22 cellular contexts compared by ENCODE assay signal in the genomic region with DNA sequence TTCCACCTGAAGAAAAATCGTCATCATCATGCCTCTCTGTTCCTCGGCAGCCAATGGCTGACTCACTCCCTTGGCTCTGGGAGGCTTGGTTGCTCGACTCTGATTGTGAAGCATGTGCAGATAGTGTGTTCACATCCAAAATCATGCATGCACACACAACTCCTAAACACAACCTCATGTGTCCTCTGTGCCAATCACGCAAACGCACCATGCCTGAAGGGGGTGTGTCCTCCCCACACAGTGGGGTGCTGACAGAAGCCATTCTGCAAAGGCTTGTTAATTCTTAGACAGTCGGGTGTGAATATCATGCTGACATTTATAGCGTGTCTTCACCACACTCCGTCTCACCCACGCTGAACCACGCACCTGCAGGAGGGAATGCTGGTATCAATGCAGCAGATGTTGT. TPM values are rescaled to one million over a fixed set of nuclear protein-coding genes. Genes with fewer than 3 reads are reported as not detected.
DNase-seq lines count a peak whose midpoint lies in the region; ATAC-seq and TF ChIP-seq lines count a peak whose summit lies in the region.
"Had no signal": no experiment of that assay in that cellular context is flagged by ENCODE, and none has a peak within 500 bp of the region (broad histone marks: within the 10 kb centered on the region; RNA-seq: fewer than 3 reads in every experiment).

No MANE protein-coding gene starts in this region.

- no peaks in the 10 kb centered on the region for H3K9me3 ChIP-seq in naive thymus-derived CD4-positive, alpha-beta T cell (ENCODE audit: control insufficient read depth in 2 of 3, low read length in 3 of 3)
- H3K9me3 ChIP-seq: BE2C, esophagus muscularis mucosa, lower lobe of right lung, ovary, sigmoid colon, tibial artery had no signal

- CTCF ChIA-PET in naive thymus-derived CD4-positive, alpha-beta T cell (lab: Charles Lee) = interaction anchor here (2.1 kb wide), 1 partner anchor 281 kb away, joined by 5 read pairs; no protein-coding TSS in a partner anchor

- no peaks in the 10 kb centered on the region for H3K36me3 ChIP-seq in naive thymus-derived CD4-positive, alpha-beta T cell (ENCODE audit: control insufficient read depth in 2 of 3, insufficient read depth in 3 of 3, low read length in 3 of 3)
- H3K36me3 ChIP-seq: BE2C, esophagus muscularis mucosa, lower lobe of right lung, ovary, sigmoid colon, tibial artery had no signal

- H3K4me1 ChIP-seq in naive thymus-derived CD4-positive, alpha-beta T cell (ENCODE audit: control insufficient read depth in 2 of 2, insufficient read depth in 2 of 2, low read length in 2 of 2) = no peaks in the 10 kb centered on the region
- H3K4me1 ChIP-seq: BE2C, esophagus muscularis mucosa, lower lobe of right lung, sigmoid colon, tibial artery had no signal

- TF ChIP-seq CTCF in fibroblast of pulmonary artery (IDR thresholded peaks at IDR 0.05; ENCODE audit: low read length, missing control alignments) = no peak
- TF ChIP-seq CTCF in coronary artery (IDR thresholded peaks at IDR 0.05) = no peak

- ATAC-seq in naive thymus-derived CD4-positive, alpha-beta T cell = no peak
- ATAC-seq: HepG2; lower lobe of right lung; SK-N-SH treated with all-trans-retinoic acid at 6 μM for 48 hours; stimulated activated naive B cell treated with anti-CD40 and anti-IgM and Interleukin-4, amounts not matched to agents 10 μg/mL and 1 μg/mL and 100 μg/mL, for 72 hours had no signal

- intact Hi-C loops in naive thymus-derived CD4-positive, alpha-beta T cell (cut with micrococcal nuclease) = no loop called here

- H3K27me3 ChIP-seq in naive thymus-derived CD4-positive, alpha-beta T cell (ENCODE audit: control insufficient read depth in 2 of 2, insufficient read depth in 2 of 2, low read length in 2 of 2) = no peaks in the 10 kb centered on the region
- H3K27me3 ChIP-seq: BE2C, ovary had no signal

- peaks cover 6 to 40% (median 28%) of the 10 kb centered on the region in 5 donors for H3K27me3 Mint-ChIP-seq in naive thymus-derived CD4-positive, alpha-beta T cell

- H3K36me3 Mint-ChIP-seq in naive thymus-derived CD4-positive, alpha-beta T cell = no peaks in the 10 kb centered on the region
- H3K36me3 Mint-ChIP-seq: stimulated activated naive B cell treated with anti-CD40 and anti-IgM and Interleukin-4, amounts not matched to agents 10 μg/mL and 1 μg/mL and 100 μg/mL, for 72 hours had no signal

- H3K9me3 Mint-ChIP-seq in naive thymus-derived CD4-positive, alpha-beta T cell = peaks cover 0 to 5% (median 0%) of the 10 kb centered on the region in 11 donors
- H3K9me3 Mint-ChIP-seq: activated T-helper 2 cell treated with anti-CD3 and anti-CD28 coated beads, Interferon-gamma antibody, Interleukin-2, Interleukin-4, amounts not matched to agents 10 μg/mL and 5 μg/mL and 100 μg/mL, durations not matched to agents 14 hours and 24 hours and 36 hours; stimulated activated naive B cell treated with anti-CD40 and anti-IgM and Interleukin-4, amounts not matched to agents 10 μg/mL and 1 μg/mL and 100 μg/mL, for 72 hours had no signal

- POLR2A ChIA-PET in naive thymus-derived CD4-positive, alpha-beta T cell (lab: Charles Lee) = interaction anchor here (1.8 kb wide), 1 partner anchor 11 kb away, joined by 6 read pairs; no protein-coding TSS in a partner anchor

- H3K4me3 ChIP-seq in fibroblast of pulmonary artery (replicated peaks; ENCODE audit: low read depth, low read length) = no peak overlapping the region
- H3K4me3 ChIP-seq in naive thymus-derived CD4-positive, alpha-beta T cell (ENCODE audit: low read length) = no peak overlapping the region
- H3K4me3 ChIP-seq in coronary artery = no peak overlapping the region
- H3K4me3 ChIP-seq: esophagus muscularis mucosa, lower lobe of right lung, ovary, sigmoid colon, tibial artery had no signal

- no peak overlapping the region for H3K27ac ChIP-seq in naive thymus-derived CD4-positive, alpha-beta T cell (ENCODE audit: low read depth, low read length)
- H3K27ac ChIP-seq in coronary artery (no peak overlapping the region), substantia nigra (ENCODE audit: low read depth, low read length, poor library complexity, severe bottlenecking) (no peak overlapping the region)
- H3K27ac ChIP-seq: esophagus muscularis mucosa, lower lobe of right lung, ovary, sigmoid colon, tibial artery had no signal

- H3K4me1 Mint-ChIP-seq in naive thymus-derived CD4-positive, alpha-beta T cell = peaks cover 0 to 4% (median under 1%) of the 10 kb centered on the region in 7 donors
- H3K4me1 Mint-ChIP-seq: stimulated activated naive B cell treated with anti-CD40 and anti-IgM and Interleukin-4, amounts not matched to agents 10 μg/mL and 1 μg/mL and 100 μg/mL, for 72 hours had no signal

- H3K4me3 Mint-ChIP-seq in naive thymus-derived CD4-positive, alpha-beta T cell = no peak overlapping the region
- H3K4me3 Mint-ChIP-seq: stimulated activated naive B cell treated with anti-CD40 and anti-IgM and Interleukin-4, amounts not matched to agents 10 μg/mL and 1 μg/mL and 100 μg/mL, for 72 hours had no signal

- DNase-seq in GM03348 (ENCODE audit: low spot score) (peak; percentile 56), RPMI7951 (ENCODE audit: low read depth) (peak; percentile 15), fibroblast of pulmonary artery (ENCODE audit: low read depth) (peak; percentile 15), putamen (ENCODE audit: low spot score) (peak; percentile 49), SKM-1 treated with dmso at 0.1 percent for 144 hours (lab: John Stamatoyannopoulos, UW; ENCODE audit: unreplicated experiment) (no peak), coronary artery (ENCODE audit: low spot score) (no peak), substantia nigra (lab: John Stamatoyannopoulos, UW) (no peak)
- no peak for DNase-seq in naive thymus-derived CD4-positive, alpha-beta T cell
- DNase-seq: activated CD4-positive, alpha-beta T cell treated with anti-CD3 and anti-CD28 coated beads for 1 hour; BE2C; lower lobe of right lung; NCI-H1436 treated with DMSO at 0.1 percent for 48 hours; NCI-H2171 treated with DMSO at 0.1 percent for 48 hours; ovary; sigmoid colon; stimulated activated naive B cell treated with anti-CD40 and anti-IgM and Interleukin-4, amounts not matched to agents 10 μg/mL and 1 μg/mL and 100 μg/mL, for 72 hours; tibial artery had no signal

- no peak overlapping the region for H3K27ac Mint-ChIP-seq in naive thymus-derived CD4-positive, alpha-beta T cell
- H3K27ac Mint-ChIP-seq: activated T-helper 2 cell treated with anti-CD3 and anti-CD28 coated beads, Interferon-gamma antibody, Interleukin-2, Interleukin-4, amounts not matched to agents 10 μg/mL and 5 μg/mL and 100 μg/mL, durations not matched to agents 14 hours and 24 hours and 36 hours; stimulated activated naive B cell treated with anti-CD40 and anti-IgM and Interleukin-4, amounts not matched to agents 10 μg/mL and 1 μg/mL and 100 μg/mL, for 72 hours had no signal

RNA-seq across cellular contexts. Expression of gene CCDC174, which starts 11.4 kb away (rescaled TPM):
- 10.8 TPM in 2 replicates for total RNA-seq in RPMI7951 (2014; rRNA removed; shearing (Covaris generic))
- 10 to 100 TPM; 21.6 to 59.2 (median 46.2) TPM for total RNA-seq in naive thymus-derived CD4-positive, alpha-beta T cell
- 10 to 100 TPM; 18.3 to 20.9 TPM for polyA plus RNA-seq in naive thymus-derived CD4-positive, alpha-beta T cell

RNA-seq across cellular contexts. Expression of gene C3orf20, which starts 34.8 kb away (rescaled TPM):
- total RNA-seq in RPMI7951 (2014; rRNA removed; shearing (Covaris generic)) = not detected in 2 replicates
- total RNA-seq in naive thymus-derived CD4-positive, alpha-beta T cell = under 1 TPM; 0.10 to 0.81 (median 0.48) TPM
- under 1 TPM in 1 of 2 donors, not detected in 1; 0.05 TPM for polyA plus RNA-seq in naive thymus-derived CD4-positive, alpha-beta T cell
- total RNA-seq: H4, lower lobe of right lung had no signal

Comparison
In these comparisons a context has a peak if more than half of its experiments do, and no peak if none do; other contexts are left out.
1. DNase-seq: peak in GM03348 (single experiment), RPMI7951 (single experiment), fibroblast of pulmonary artery (single experiment) and putamen (single experiment); none in naive thymus-derived CD4-positive, alpha-beta T cell (0 of 9), SKM-1 treated with dmso at 0.1 percent for 144 hours (single experiment), coronary artery (single experiment) and substantia nigra (0 of 49).